Comparison of ENCODE assay signal across 1 cellular context in genomic region chr4:61336911-61337310, GRCh38.
A peak's percentile ranks its signal among the peaks of the same experiment; 100 is the strongest.
TF ChIP-seq lines count a peak whose summit lies in the region.

No MANE protein-coding gene starts in this region.

TF ChIP-seq in GM23338, 12 proteins besides CTCF, POLR2A, EP300 and RAD21 (continued from another document):
- peak; percentile 84 for TF ChIP-seq ZNF462 (CRISPR knock-in tag; IDR thresholded peaks at IDR 0.05)
TF ChIP-seq in GM23338: peak in this region for 1.
